In the genomic region with DNA sequence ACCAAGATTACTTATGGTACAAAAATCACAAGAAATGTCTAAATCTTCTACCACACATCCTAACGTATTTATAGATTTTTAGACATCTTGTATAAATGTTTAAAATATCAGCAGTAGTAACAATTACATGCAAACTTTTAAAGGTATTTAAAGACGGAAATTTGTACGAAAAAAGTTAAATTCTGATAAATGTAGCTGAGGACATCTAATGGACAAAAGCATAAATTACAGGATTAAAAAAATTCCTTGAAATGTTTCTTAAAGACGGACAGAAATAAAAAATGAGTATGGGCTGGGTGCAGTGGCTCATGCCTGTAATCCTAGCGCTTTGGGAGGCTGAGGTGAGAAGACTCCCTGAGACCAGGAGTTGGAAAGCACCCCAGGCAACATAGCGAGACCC, we compare ENCODE assay signal across 2 cellular contexts.
A peak's percentile ranks its signal among the peaks of the same experiment; 100 is the strongest.
TF ChIP-seq lines count a peak whose summit lies in the region.

No MANE protein-coding gene starts in this region.

TF ChIP-seq in A549, 52 proteins besides CTCF, POLR2A, EP300 and RAD21:
- peak; percentile 51; the same call in 2 of the 3 replicates for TF ChIP-seq SMC3 (IDR thresholded peaks at IDR 0.05)
- TF ChIP-seq, protein P1, sequence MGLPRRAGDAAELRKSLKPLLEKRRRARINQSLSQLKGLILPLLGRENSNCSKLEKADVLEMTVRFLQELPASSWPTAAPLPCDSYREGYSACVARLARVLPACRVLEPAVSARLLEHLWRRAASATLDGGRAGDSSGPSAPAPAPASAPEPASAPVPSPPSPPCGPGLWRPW (IDR thresholded peaks at IDR 0.05) = no peak
- TF ChIP-seq NPAS2 (CRISPR knock-in tag; IDR thresholded peaks at IDR 0.05; ENCODE audit: borderline replicate concordance) = no peak
TF ChIP-seq in A549: peak in this region for 1.

TF ChIP-seq in GM23338, 12 proteins besides CTCF, POLR2A, EP300 and RAD21:
- TF ChIP-seq STAT1 (IDR thresholded peaks at IDR 0.05; ENCODE audit: unreplicated experiment) = no peak
- TF ChIP-seq, protein P2, sequence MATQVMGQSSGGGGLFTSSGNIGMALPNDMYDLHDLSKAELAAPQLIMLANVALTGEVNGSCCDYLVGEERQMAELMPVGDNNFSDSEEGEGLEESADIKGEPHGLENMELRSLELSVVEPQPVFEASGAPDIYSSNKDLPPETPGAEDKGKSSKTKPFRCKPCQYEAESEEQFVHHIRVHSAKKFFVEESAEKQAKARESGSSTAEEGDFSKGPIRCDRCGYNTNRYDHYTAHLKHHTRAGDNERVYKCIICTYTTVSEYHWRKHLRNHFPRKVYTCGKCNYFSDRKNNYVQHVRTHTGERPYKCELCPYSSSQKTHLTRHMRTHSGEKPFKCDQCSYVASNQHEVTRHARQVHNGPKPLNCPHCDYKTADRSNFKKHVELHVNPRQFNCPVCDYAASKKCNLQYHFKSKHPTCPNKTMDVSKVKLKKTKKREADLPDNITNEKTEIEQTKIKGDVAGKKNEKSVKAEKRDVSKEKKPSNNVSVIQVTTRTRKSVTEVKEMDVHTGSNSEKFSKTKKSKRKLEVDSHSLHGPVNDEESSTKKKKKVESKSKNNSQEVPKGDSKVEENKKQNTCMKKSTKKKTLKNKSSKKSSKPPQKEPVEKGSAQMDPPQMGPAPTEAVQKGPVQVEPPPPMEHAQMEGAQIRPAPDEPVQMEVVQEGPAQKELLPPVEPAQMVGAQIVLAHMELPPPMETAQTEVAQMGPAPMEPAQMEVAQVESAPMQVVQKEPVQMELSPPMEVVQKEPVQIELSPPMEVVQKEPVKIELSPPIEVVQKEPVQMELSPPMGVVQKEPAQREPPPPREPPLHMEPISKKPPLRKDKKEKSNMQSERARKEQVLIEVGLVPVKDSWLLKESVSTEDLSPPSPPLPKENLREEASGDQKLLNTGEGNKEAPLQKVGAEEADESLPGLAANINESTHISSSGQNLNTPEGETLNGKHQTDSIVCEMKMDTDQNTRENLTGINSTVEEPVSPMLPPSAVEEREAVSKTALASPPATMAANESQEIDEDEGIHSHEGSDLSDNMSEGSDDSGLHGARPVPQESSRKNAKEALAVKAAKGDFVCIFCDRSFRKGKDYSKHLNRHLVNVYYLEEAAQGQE (IDR thresholded peaks at IDR 0.05; ENCODE audit: unreplicated experiment) = no peak
- no peak for TF ChIP-seq JUNB (IDR thresholded peaks at IDR 0.05; ENCODE audit: unreplicated experiment)
